11 cellular contexts compared by ENCODE assay signal in the genomic region with DNA sequence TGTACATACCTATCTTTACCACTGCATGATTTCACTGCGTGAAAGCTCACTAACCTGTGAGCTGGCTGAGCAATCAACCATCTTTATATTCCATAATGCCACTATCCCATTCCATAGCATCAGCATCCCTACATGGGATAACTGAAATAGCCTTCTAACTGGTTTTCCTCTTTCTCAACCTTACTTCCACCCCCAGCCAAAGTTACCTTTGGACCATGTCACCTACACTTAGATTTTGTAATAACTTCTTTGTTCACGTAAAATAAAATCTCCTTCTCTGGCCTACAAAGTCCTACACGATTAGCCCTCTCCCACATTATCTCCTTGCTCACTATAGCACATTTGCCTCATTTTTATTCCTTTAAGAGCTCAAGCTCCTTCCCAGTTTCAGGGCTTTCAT. TPM values are rescaled to one million over a fixed set of nuclear protein-coding genes. Genes with fewer than 3 reads are reported as not detected.
DNase-seq lines count a peak whose midpoint lies in the region; ATAC-seq and TF ChIP-seq lines count a peak whose summit lies in the region.
"Had no signal": no experiment of that assay in that cellular context is flagged by ENCODE, and none has a peak within 500 bp of the region (broad histone marks: within the 10 kb centered on the region; RNA-seq: fewer than 3 reads in every experiment).

No MANE protein-coding gene starts in this region.

- POLR2A ChIA-PET in CD4-positive, alpha-beta T cell (lab: Charles Lee), result interaction anchor here (1.6 kb wide), 1 partner anchor 17 kb away, joined by 4 read pairs; no protein-coding TSS in a partner anchor
- POLR2A ChIA-PET in HCT116 (lab: Charles Lee), result interaction anchor here (1.3 kb wide), 1 partner anchor 653 kb away, joined by 4 read pairs; the partner anchor contains the start of gene STK17A

- H2AFZ ChIP-seq in HCT116 (ENCODE audit: low read depth, low read length, poor library complexity, severe bottlenecking), result no peak overlapping the region

- H3K9ac ChIP-seq in HCT116 (ENCODE audit: low read length), result no peak overlapping the region
- peak overlapping the region; percentile 17 for H3K9ac ChIP-seq in mucosa of stomach (ENCODE audit: low read length)

- intact Hi-C loops in CD4-positive, alpha-beta T cell (cut with DNase I, micrococcal nuclease), result no loop called here
- intact Hi-C loops in HCT116 (cut with micrococcal nuclease) (no loop called here), dorsolateral prefrontal cortex (cut with DNase I) (no loop called here), posterior cingulate gyrus (cut with DNase I) (no loop called here), spleen (cut with DNase I; ENCODE audit: low total_unique reads) (no loop called here)
- intact Hi-C loops in activated T-helper 2 cell treated with anti-CD3 and anti-CD28 coated beads, Interferon-gamma antibody, Interleukin-2, Interleukin-4, amounts not matched to agents 10 μg/mL and 5 μg/mL and 100 μg/mL, durations not matched to agents 14 hours and 24 hours and 36 hours (cut with micrococcal nuclease), result no loop called here

- H3K4me1 ChIP-seq in HCT116 (ENCODE audit: control insufficient read depth in 1 of 2, insufficient read depth in 2 of 2, low read length in 2 of 2) (peaks cover 5 to 26% of the 10 kb centered on the region in 2 experiments; a peak in 2 of 4 replicates), mucosa of stomach (ENCODE audit: control insufficient read depth, insufficient read depth, low read length) (peaks cover 8% of the 10 kb centered on the region), spleen (peaks cover 28 to 92% (median 75%) of the 10 kb centered on the region in 6 donors)

- H3K9me2 ChIP-seq in HCT116 (ENCODE audit: insufficient read depth), result no peaks in the 10 kb centered on the region

- RAD21 ChIA-PET in HCT116 (lab: Charles Lee; ENCODE audit: low non-redundant PET in 1 of 2, low total read pairs in 2 of 2, uncharacterized antibody in 2 of 2, unreplicated experiment in 2 of 2), result no interaction called here

- CTCF ChIA-PET in CD4-positive, alpha-beta T cell (lab: Charles Lee), result interaction anchor here (1.4 to 1.8 kb wide), 2 partner anchors 11 to 17 kb away, joined by 3 to 5 read pairs; partner anchors contain the start of gene C7orf25
- CTCF ChIA-PET in HCT116 (lab: Charles Lee), result interaction anchor here (0.7 to 1.0 kb wide), 2 partner anchors 12 kb away, joined by 3 read pairs; no protein-coding TSS in a partner anchor

- peak overlapping the region; percentile 85; the same call in 1 of the 2 replicates for H3K4me2 ChIP-seq in HCT116 (ENCODE audit: low read length)

- peaks cover 99% of the 10 kb centered on the region for H3K79me2 ChIP-seq in HCT116 (ENCODE audit: insufficient read depth, low read length)

- peak overlapping the region; percentile 13 for H3K4me3 Mint-ChIP-seq in CD4-positive, alpha-beta T cell
- H3K4me3 Mint-ChIP-seq in activated T-helper 2 cell treated with anti-CD3 and anti-CD28 coated beads, Interferon-gamma antibody, Interleukin-2, Interleukin-4, amounts not matched to agents 10 μg/mL and 5 μg/mL and 100 μg/mL, durations not matched to agents 14 hours and 24 hours and 36 hours (ENCODE audit: low read depth), result peak overlapping the region; percentile 54
- H3K4me3 Mint-ChIP-seq: dendritic cell treated with granulocyte-macrophage colony-stimulating factor and Interleukin-4, amounts not matched to agents 40 ng/mL and 50 ng/mL, for 4 days had no signal

- H3K27me3 Mint-ChIP-seq in CD4-positive, alpha-beta T cell, result no peaks in the 10 kb centered on the region
- H3K27me3 Mint-ChIP-seq in activated T-helper 2 cell treated with anti-CD3 and anti-CD28 coated beads, Interferon-gamma antibody, Interleukin-2, Interleukin-4, amounts not matched to agents 10 μg/mL and 5 μg/mL and 100 μg/mL, durations not matched to agents 14 hours and 24 hours and 36 hours (ENCODE audit: low read depth), result no peaks in the 10 kb centered on the region
- H3K27me3 Mint-ChIP-seq: dendritic cell treated with granulocyte-macrophage colony-stimulating factor and Interleukin-4, amounts not matched to agents 40 ng/mL and 50 ng/mL, for 4 days had no signal

- no peak for TF ChIP-seq CTCF in CD4-positive, alpha-beta T cell (IDR thresholded peaks at IDR 0.05)
- TF ChIP-seq CTCF in HCT116 (IDR thresholded peaks at IDR 0.05 in 2 of 3, conservative IDR thresholded peaks at IDR 0.05 in 1 of 3; ENCODE audit: borderline replicate concordance in 1 of 3, insufficient read depth in 1 of 3, low read depth in 2 of 3, low read length in 2 of 3), result no peak
- TF ChIP-seq CTCF in dorsolateral prefrontal cortex (IDR thresholded peaks at IDR 0.05 in 54 of 56, conservative IDR thresholded peaks at IDR 0.05 in 2 of 56; ENCODE audit: low read depth in 1 of 56, partially characterized antibody in 56 of 56), result no peak
- no peak for TF ChIP-seq CTCF in spleen (IDR thresholded peaks at IDR 0.05 in 8 of 11, conservative IDR thresholded peaks at IDR 0.05 in 3 of 11)

- DNase-seq in CD4-positive, alpha-beta T cell, result no peak
- DNase-seq in HCT116 (ENCODE audit: low read depth, low spot score) (no peak), dorsolateral prefrontal cortex (no peak), RPMI8226 (no peak), posterior cingulate gyrus (no peak), spleen (no peak)
- DNase-seq in activated T-helper 2 cell treated with anti-CD3 and anti-CD28 coated beads, Interferon-gamma antibody, Interleukin-2, Interleukin-4, amounts not matched to agents 10 μg/mL and 5 μg/mL and 100 μg/mL, durations not matched to agents 14 hours and 24 hours and 36 hours (ENCODE audit: low spot score), result no peak
- DNase-seq: left cardiac atrium, occipital lobe had no signal

- WGBS in spleen, 5 donors, result 55 to 74% (median 65%) methylated on average over 3 of the region's 3 CpGs

- no peak overlapping the region for H3K27ac ChIP-seq in CD4-positive, alpha-beta T cell (ENCODE audit: low read depth, low read length)
- H3K27ac ChIP-seq in HCT116 (ENCODE audit: low read depth, low read length) (no peak overlapping the region), dorsolateral prefrontal cortex (no peak overlapping the region), spleen (no peak overlapping the region)

- no peaks in the 10 kb centered on the region for H3K9me3 Mint-ChIP-seq in CD4-positive, alpha-beta T cell
- H3K9me3 Mint-ChIP-seq in activated T-helper 2 cell treated with anti-CD3 and anti-CD28 coated beads, Interferon-gamma antibody, Interleukin-2, Interleukin-4, amounts not matched to agents 10 μg/mL and 5 μg/mL and 100 μg/mL, durations not matched to agents 14 hours and 24 hours and 36 hours, result no peaks in the 10 kb centered on the region
- H3K9me3 Mint-ChIP-seq: dendritic cell treated with granulocyte-macrophage colony-stimulating factor and Interleukin-4, amounts not matched to agents 40 ng/mL and 50 ng/mL, for 4 days had no signal

- H3K36me3 ChIP-seq in HCT116 (ENCODE audit: control insufficient read depth in 1 of 2, insufficient read depth in 2 of 2, low read length in 2 of 2) (peaks cover 20 to 29% of the 10 kb centered on the region in 2 experiments), mucosa of stomach (ENCODE audit: control insufficient read depth, insufficient read depth, low read length) (no peaks in the 10 kb centered on the region), spleen (peaks cover 2 to 36% (median 22%) of the 10 kb centered on the region in 6 donors)

- no peak for TF ChIP-seq RAD21 in HCT116 (IDR thresholded peaks at IDR 0.05; ENCODE audit: low read depth)

- peaks cover 63% of the 10 kb centered on the region for H3K36me3 Mint-ChIP-seq in CD4-positive, alpha-beta T cell (ENCODE audit: low read depth)
- H3K36me3 Mint-ChIP-seq in activated T-helper 2 cell treated with anti-CD3 and anti-CD28 coated beads, Interferon-gamma antibody, Interleukin-2, Interleukin-4, amounts not matched to agents 10 μg/mL and 5 μg/mL and 100 μg/mL, durations not matched to agents 14 hours and 24 hours and 36 hours (ENCODE audit: low read depth), result peaks cover 71% of the 10 kb centered on the region

- H3K4me3 ChIP-seq in HCT116 (replicated peaks in 1 of 2; ENCODE audit: low read depth in 1 of 2, low read length in 2 of 2) (no peak overlapping the region), mucosa of stomach (ENCODE audit: low read length) (no peak overlapping the region), dorsolateral prefrontal cortex (peak overlapping the region in 1 of 59 donors; percentile 12), spleen (no peak overlapping the region)

- no peaks in the 10 kb centered on the region for H3K27me3 ChIP-seq in CD4-positive, alpha-beta T cell (ENCODE audit: control insufficient read depth, insufficient read depth, low read length)
- no peaks in the 10 kb centered on the region for H3K27me3 ChIP-seq in HCT116 (ENCODE audit: insufficient read depth, low read length)
- no peaks in the 10 kb centered on the region for H3K27me3 ChIP-seq in mucosa of stomach (ENCODE audit: control insufficient read depth, insufficient read depth, low read length)
- no peaks in the 10 kb centered on the region for H3K27me3 ChIP-seq in dorsolateral prefrontal cortex
- H3K27me3 ChIP-seq in spleen (replicated peaks in 1 of 7), result no peaks in the 10 kb centered on the region

- TF ChIP-seq POLR2A in HCT116 (IDR thresholded peaks at IDR 0.05; ENCODE audit: borderline replicate concordance, extremely low read depth, insufficient read depth, insufficient read length) (no peak), spleen (IDR thresholded peaks at IDR 0.05) (no peak)

- no TSS peak for BruUV-seq in HCT116 (replicated peaks; lab: Mats Ljungman, UMichigan)

- no peak for ATAC-seq in CD4-positive, alpha-beta T cell (ENCODE audit: poor library complexity)
- no peak for ATAC-seq in HCT116
- ATAC-seq: left cardiac atrium had no signal

- H3K9me3 ChIP-seq in CD4-positive, alpha-beta T cell (ENCODE audit: control insufficient read depth, low read length), result no peaks in the 10 kb centered on the region
- H3K9me3 ChIP-seq in HCT116 (ENCODE audit: control insufficient read depth in 1 of 2, insufficient read depth in 1 of 2, low read depth in 1 of 2, low read length in 2 of 2) (no peaks in the 10 kb centered on the region), mucosa of stomach (ENCODE audit: control insufficient read depth, low read length) (no peaks in the 10 kb centered on the region), spleen (no peaks in the 10 kb centered on the region)

- H3K4me1 Mint-ChIP-seq in CD4-positive, alpha-beta T cell (ENCODE audit: low read depth), result peaks cover 73% of the 10 kb centered on the region
- peaks cover 57% of the 10 kb centered on the region for H3K4me1 Mint-ChIP-seq in activated T-helper 2 cell treated with anti-CD3 and anti-CD28 coated beads, Interferon-gamma antibody, Interleukin-2, Interleukin-4, amounts not matched to agents 10 μg/mL and 5 μg/mL and 100 μg/mL, durations not matched to agents 14 hours and 24 hours and 36 hours (ENCODE audit: low read depth)

- H4K20me1 ChIP-seq in HCT116 (ENCODE audit: insufficient read depth), result peaks cover 9% of the 10 kb centered on the region; the same call in 1 of the 2 replicates

- H3K27ac Mint-ChIP-seq in CD4-positive, alpha-beta T cell, result peak overlapping the region; percentile 10
- H3K27ac Mint-ChIP-seq in activated T-helper 2 cell treated with anti-CD3 and anti-CD28 coated beads, Interferon-gamma antibody, Interleukin-2, Interleukin-4, amounts not matched to agents 10 μg/mL and 5 μg/mL and 100 μg/mL, durations not matched to agents 14 hours and 24 hours and 36 hours, result no peak overlapping the region
- H3K27ac Mint-ChIP-seq: dendritic cell treated with granulocyte-macrophage colony-stimulating factor and Interleukin-4, amounts not matched to agents 40 ng/mL and 50 ng/mL, for 4 days had no signal

RNA-seq across cellular contexts. Expression of gene PSMA2, which starts 2.5 kb away (rescaled TPM):
- 10 to 100 TPM; 38.8 to 41.0 TPM for total RNA-seq in CD4-positive, alpha-beta T cell
- total RNA-seq in HCT116 (2021; ENCODE audit: unreplicated experiment) (152 TPM), dorsolateral prefrontal cortex (10 to 100 TPM; 17.0 to 46.6 (median 32.7) TPM), spleen (10 to 100 TPM; 44.3 to 71.1 (median 58.2) TPM)
- 70.8 and 104 TPM in 2 replicates for polyA plus RNA-seq in HCT116 (2012)
- 204 and 218 TPM in 2 replicates for total RNA-seq in activated T-helper 2 cell treated with anti-CD3 and anti-CD28 coated beads, Interferon-gamma antibody, Interleukin-2, Interleukin-4, amounts not matched to agents 10 μg/mL and 5 μg/mL and 100 μg/mL, durations not matched to agents 14 hours and 24 hours and 36 hours
- 100 to 1,000 TPM in 2 of 3 donors, 10 to 100 TPM in 1; 95.9 to 144 (median 144) TPM for polyA plus RNA-seq in spleen

RNA-seq across cellular contexts. Expression of gene MRPL32, which starts 2.7 kb away (rescaled TPM):
- total RNA-seq in CD4-positive, alpha-beta T cell, result 10 to 100 TPM; 57.1 to 60.7 TPM
- total RNA-seq in HCT116 (2021; ENCODE audit: unreplicated experiment) (47.5 TPM), dorsolateral prefrontal cortex (10 to 100 TPM; 17.8 to 51.0 (median 35.6) TPM), spleen (10 to 100 TPM; 27.7 to 44.7 (median 33.0) TPM)
- 21.1 and 32.9 TPM in 2 replicates for polyA plus RNA-seq in HCT116 (2012)
- 68.8 and 70.0 TPM in 2 replicates for total RNA-seq in activated T-helper 2 cell treated with anti-CD3 and anti-CD28 coated beads, Interferon-gamma antibody, Interleukin-2, Interleukin-4, amounts not matched to agents 10 μg/mL and 5 μg/mL and 100 μg/mL, durations not matched to agents 14 hours and 24 hours and 36 hours
- polyA plus RNA-seq in spleen, result 10 to 100 TPM; 50.3 to 59.4 (median 52.6) TPM

RNA-seq across cellular contexts. Expression of gene C7orf25, which starts 17.6 kb away (rescaled TPM):
- total RNA-seq in CD4-positive, alpha-beta T cell, result 1 to 10 TPM; 2.1 to 3.7 TPM
- 5.3 TPM for total RNA-seq in HCT116 (2021; ENCODE audit: unreplicated experiment)
- polyA plus RNA-seq in HCT116 (2012), result 1.2 and 2.4 TPM in 2 replicates
- total RNA-seq in activated T-helper 2 cell treated with anti-CD3 and anti-CD28 coated beads, Interferon-gamma antibody, Interleukin-2, Interleukin-4, amounts not matched to agents 10 μg/mL and 5 μg/mL and 100 μg/mL, durations not matched to agents 14 hours and 24 hours and 36 hours, result 4.4 TPM in 2 replicates
- total RNA-seq in dorsolateral prefrontal cortex, result 10 to 100 TPM in 106 of 120 experiments, 1 to 10 TPM in 14; 6.9 to 25.1 (median 13.1) TPM
- 10 to 100 TPM in 1 of 7 donors, 1 to 10 TPM in 6; 4.4 to 19.5 (median 6.5) TPM for total RNA-seq in spleen
- polyA plus RNA-seq in spleen, result 1 to 10 TPM; 1.7 to 4.0 (median 2.8) TPM
